Comparison of ENCODE assay signal across 28 cellular contexts in the genomic region with DNA sequence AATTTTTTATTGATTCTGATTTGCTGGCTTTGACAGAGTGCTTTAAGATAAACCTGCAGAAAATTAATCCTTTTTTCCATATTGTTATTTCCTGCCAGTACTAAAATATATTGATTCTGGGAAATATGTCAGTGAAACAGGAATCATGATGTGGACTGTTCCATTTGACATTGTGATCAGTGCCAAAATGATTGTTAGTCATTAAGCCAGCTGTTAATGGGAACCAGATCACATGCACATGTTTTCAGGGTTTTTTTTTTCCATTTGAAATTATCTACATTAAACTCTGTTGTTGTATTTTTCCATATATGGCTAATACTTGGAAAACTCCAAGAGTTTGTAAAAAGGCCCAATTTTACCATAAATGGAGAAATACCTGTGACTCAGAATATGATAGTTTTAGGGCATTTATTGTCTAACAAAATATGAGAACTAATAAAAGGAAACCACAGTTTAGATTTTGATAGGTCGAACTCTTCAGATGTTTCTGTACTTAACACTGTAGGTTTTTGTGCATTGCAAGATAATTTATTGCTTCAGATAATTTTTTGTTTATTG. TPM values are rescaled to one million over a fixed set of nuclear protein-coding genes. Genes with fewer than 3 reads are reported as not detected.
DNase-seq lines count a peak whose midpoint lies in the region; ATAC-seq and TF ChIP-seq lines count a peak whose summit lies in the region.
"Had no signal": no experiment of that assay in that cellular context is flagged by ENCODE, and none has a peak within 500 bp of the region (broad histone marks: within the 10 kb centered on the region; RNA-seq: fewer than 3 reads in every experiment).

No MANE protein-coding gene starts in this region.

- WGBS in SK-N-SH (ENCODE audit: low lambda C conversion rate): 88% methylated on average over 1 of the region's 1 CpG
- 76% methylated on average over 1 of the region's 1 CpG for whole genome bisulfite sequencing in smooth muscle cell (ENCODE audit: low lambda C conversion rate)

- H3K4me3 Mint-ChIP-seq in T-helper 17 cell: no peak overlapping the region
- H3K4me3 Mint-ChIP-seq: activated B cell treated with CpG ODN at 0.5 μM for 24 hours; activated T-cell treated with anti-CD3 and anti-CD28 coated beads, Interleukin-2, amount 50 U/mL, for 72 hours; CD8-positive, alpha-beta T cell; immature natural killer cell; T-cell had no signal

- H3K36me3 ChIP-seq in SK-N-SH (replicated peaks in 1 of 2; ENCODE audit: control insufficient read depth in 1 of 2, insufficient read depth in 2 of 2, low read length in 1 of 2) (peaks cover 26 to 46% of the 10 kb centered on the region in 2 experiments), smooth muscle cell (ENCODE audit: low read depth) (peaks cover 6% of the 10 kb centered on the region), PC-3 (ENCODE audit: low read depth, low read length) (peaks cover 4% of the 10 kb centered on the region; the same call in 1 of the 2 replicates)
- H3K36me3 ChIP-seq: thyroid gland had no signal

- H3K79me2 ChIP-seq in SK-N-SH (ENCODE audit: insufficient read depth) (peaks cover 90% of the 10 kb centered on the region), smooth muscle cell (ENCODE audit: low read depth) (peaks cover 98% of the 10 kb centered on the region), PC-3 (ENCODE audit: low read length) (peaks cover 11% of the 10 kb centered on the region)

- H3K4me1 ChIP-seq in SK-N-SH (ENCODE audit: control insufficient read depth in 1 of 2, insufficient read depth in 2 of 2, low read depth in 1 of 2, low read length in 1 of 2) (peaks cover 8 to 14% of the 10 kb centered on the region in 2 experiments; a peak in 2 of 4 replicates), smooth muscle cell (ENCODE audit: low read depth) (peaks cover 39% of the 10 kb centered on the region), PC-3 (ENCODE audit: insufficient read depth, low read length) (peaks cover 13% of the 10 kb centered on the region)

- H3K27me3 Mint-ChIP-seq in T-helper 17 cell: no peaks in the 10 kb centered on the region
- H3K27me3 Mint-ChIP-seq: activated B cell treated with CpG ODN at 0.5 μM for 24 hours, T-cell had no signal

- TF ChIP-seq EP300 in SK-N-SH (IDR thresholded peaks at IDR 0.05; ENCODE audit: borderline replicate concordance in 1 of 2, low read depth in 1 of 2, low read length in 1 of 2): no peak

- intact Hi-C loops in PC-3 (cut with micrococcal nuclease): no loop called here

- POLR2A ChIA-PET in SK-N-SH (lab: Yijun Ruan, JAX): no interaction called here
- POLR2A ChIA-PET in PC-3 (lab: Charles Lee; ENCODE audit: unreplicated experiment): no interaction called here

- CTCF ChIA-PET in SK-N-SH (lab: Yijun Ruan, JAX): interaction anchor here (1.0 kb wide), 1 partner anchor 99 kb away, joined by 3 read pairs; no protein-coding TSS in a partner anchor
- CTCF ChIA-PET in PC-3 (lab: Charles Lee): no interaction called here

- H3K4me3 ChIP-seq in SK-N-SH (ENCODE audit: low read depth in 2 of 2, low read length in 1 of 2) (no peak overlapping the region), smooth muscle cell (no peak overlapping the region), PC-3 (ENCODE audit: low read length) (no peak overlapping the region)
- H3K4me3 ChIP-seq: psoas muscle, SJCRH30, thyroid gland had no signal

- no peaks in the 10 kb centered on the region for H3K9me2 ChIP-seq in SK-N-SH
- no peaks in the 10 kb centered on the region for H3K9me2 ChIP-seq in PC-3 (replicated peaks; ENCODE audit: low read length)

- H3K36me3 Mint-ChIP-seq in T-helper 17 cell (ENCODE audit: low read depth): peaks cover 10% of the 10 kb centered on the region

- no peak overlapping the region for H3K4me2 ChIP-seq in SK-N-SH
- H3K4me2 ChIP-seq in smooth muscle cell: no peak overlapping the region
- H3K4me2 ChIP-seq in PC-3 (ENCODE audit: low read length): no peak overlapping the region

- H3K9me3 ChIP-seq in SK-N-SH: no peaks in the 10 kb centered on the region
- no peaks in the 10 kb centered on the region for H3K9me3 ChIP-seq in T-helper 17 cell (ENCODE audit: control insufficient read depth, low read length, poor library complexity, severe bottlenecking)
- H3K9me3 ChIP-seq in smooth muscle cell (replicated peaks; ENCODE audit: low read depth): no peaks in the 10 kb centered on the region
- no peaks in the 10 kb centered on the region for H3K9me3 ChIP-seq in PC-3 (ENCODE audit: low read length)
- H3K9me3 ChIP-seq: psoas muscle, SJCRH30, thyroid gland had no signal

- peaks cover 14% of the 10 kb centered on the region for H3F3A ChIP-seq in SK-N-SH (replicated peaks; ENCODE audit: insufficient read depth)
- peaks cover 24% of the 10 kb centered on the region for H3F3A ChIP-seq in smooth muscle cell (ENCODE audit: low read depth)
- H3F3A ChIP-seq in PC-3 (ENCODE audit: low read length, unreplicated experiment): no peaks in the 10 kb centered on the region

- peak overlapping the region in 1 of 2 experiments; percentile 51; a peak in 1 of 4 replicates for H3K27ac ChIP-seq in SK-N-SH (ENCODE audit: low read depth in 2 of 2, low read length in 1 of 2)
- peak overlapping the region; percentile 85 for H3K27ac ChIP-seq in smooth muscle cell (ENCODE audit: low read depth)
- H3K27ac ChIP-seq in PC-3 (ENCODE audit: low read length): no peak overlapping the region
- H3K27ac ChIP-seq: psoas muscle, SJCRH30, thyroid gland had no signal

- H2AFZ ChIP-seq in SK-N-SH (ENCODE audit: low read depth) (no peak overlapping the region), smooth muscle cell (ENCODE audit: low read depth) (no peak overlapping the region), PC-3 (ENCODE audit: low read length) (no peak overlapping the region)

- no peaks in the 10 kb centered on the region for H3K27me3 ChIP-seq in SK-N-SH (ENCODE audit: insufficient read depth)
- no peaks in the 10 kb centered on the region for H3K27me3 ChIP-seq in smooth muscle cell (ENCODE audit: low read depth)
- H3K27me3 ChIP-seq in PC-3 (ENCODE audit: low read length): no peaks in the 10 kb centered on the region
- H3K27me3 ChIP-seq: SJCRH30, thyroid gland had no signal

- H4K20me1 ChIP-seq in SK-N-SH (ENCODE audit: insufficient read depth) (peaks cover 10% of the 10 kb centered on the region), smooth muscle cell (ENCODE audit: low read depth) (peaks cover 96% of the 10 kb centered on the region), PC-3 (ENCODE audit: low read length) (no peaks in the 10 kb centered on the region)

- TF ChIP-seq CTCF in SK-N-SH (IDR thresholded peaks at IDR 0.05): no peak
- no peak for TF ChIP-seq CTCF in smooth muscle cell (IDR thresholded peaks at IDR 0.05; ENCODE audit: borderline replicate concordance, insufficient read depth, poor library complexity, severe bottlenecking)
- TF ChIP-seq CTCF in PC-3 (conservative IDR thresholded peaks at IDR 0.05; ENCODE audit: low read depth, low read length): no peak

- H3K27ac Mint-ChIP-seq in T-helper 17 cell: peak overlapping the region; percentile 34
- H3K27ac Mint-ChIP-seq: activated B cell treated with CpG ODN at 0.5 μM for 24 hours; activated T-cell treated with anti-CD3 and anti-CD28 coated beads, Interleukin-2, amount 50 U/mL, for 72 hours; CD8-positive, alpha-beta T cell; immature natural killer cell; T-cell had no signal

- H3K4me1 Mint-ChIP-seq in T-helper 17 cell: peaks cover 10% of the 10 kb centered on the region
- H3K4me1 Mint-ChIP-seq: activated B cell treated with CpG ODN at 0.5 μM for 24 hours, immature natural killer cell had no signal

- ATAC-seq in SK-N-SH treated with all-trans-retinoic acid at 6 μM for 48 hours (no peak), T-helper 17 cell (no peak), PC-3 (no peak), GM19455 (IDR thresholded peaks at IDR 0.05; ENCODE audit: unreplicated experiment) (no peak)
- ATAC-seq: activated T-cell treated with anti-CD3 and anti-CD28 coated beads, Interleukin-2, amount 50 U/mL, for 72 hours; CD8-positive, alpha-beta T cell; psoas muscle; stimulated activated naive CD8-positive, alpha-beta T cell treated with anti-CD3 and anti-CD28 coated beads, Interleukin-15, Interleukin-2, amounts not matched to agents 100 U/mL and 50 U/mL, for 24 hours; T-cell had no signal

- DNase-seq in SK-N-SH: no peak
- DNase-seq in T-helper 17 cell: no peak
- peak; percentile 28 for DNase-seq in fibroblast of peridontal ligament (ENCODE audit: extremely low read depth)
- no peak for DNase-seq in smooth muscle cell (lab: John Stamatoyannopoulos, UW; ENCODE audit: unreplicated experiment)
- no peak for DNase-seq in PC-3
- no peak for DNase-seq in GF-D8 (lab: John Stamatoyannopoulos, UW)
- DNase-seq: 8988T; activated B cell treated with CpG ODN at 0.5 μM for 24 hours; activated naive CD4-positive, alpha-beta T cell; activated T-cell treated with anti-CD3 and anti-CD28 coated beads, Interleukin-2, amount 50 U/mL, for 72 hours; CD8-positive, alpha-beta T cell; erythroblast; H7; hypothalamus; immature natural killer cell; KBM-7; mesendoderm; NCI-H1417 treated with DMSO at 0.1 percent for 48 hours; NCI-H2171; NCI-H510A; NK-92 treated with Interleukin-12 subunit alpha and Interleukin-12 subunit beta, amount 100 ng/mL, for 24 hours; psoas muscle; SJCRH30; stimulated activated naive CD8-positive, alpha-beta T cell treated with anti-CD3 and anti-CD28 coated beads, Interleukin-15, Interleukin-2, amounts not matched to agents 100 U/mL and 50 U/mL, for 24 hours; T-cell; thyroid gland had no signal

- no peak for TF ChIP-seq RAD21 in SK-N-SH (IDR thresholded peaks at IDR 0.05; ENCODE audit: low read length)

- H3K9ac ChIP-seq in SK-N-SH (no peak overlapping the region), smooth muscle cell (ENCODE audit: low read depth) (no peak overlapping the region), PC-3 (ENCODE audit: low read length) (no peak overlapping the region)

- BruUV-seq in PC-3 (replicated peaks; lab: Mats Ljungman, UMichigan): no TSS peak

TF ChIP-seq in SK-N-SH, 30 proteins besides CTCF, POLR2A, EP300 and RAD21:
- no peak for TF ChIP-seq RXRA (IDR thresholded peaks at IDR 0.05; ENCODE audit: borderline replicate concordance, low read depth)
- TF ChIP-seq TCF12 (IDR thresholded peaks at IDR 0.05): 0 out of 2 replicates have a peak, but pooled peaks have one; percentile 8

TF ChIP-seq in SK-N-SH treated with all-trans-retinoic acid at 6 μM for 48 hours, 23 proteins besides CTCF, POLR2A, EP300 and RAD21 (continues in another document):
- TF ChIP-seq ZC3H10 (CRISPR knock-in tag; IDR thresholded peaks at IDR 0.05) (no peak), BACH2 (CRISPR knock-in tag; IDR thresholded peaks at IDR 0.05; ENCODE audit: borderline replicate concordance) (no peak), OSR1 (CRISPR knock-in tag; IDR thresholded peaks at IDR 0.05) (no peak), RARB (CRISPR knock-in tag; IDR thresholded peaks at IDR 0.05) (no peak), GLIS3 (CRISPR knock-in tag; IDR thresholded peaks at IDR 0.05) (no peak), ZNF70 (CRISPR knock-in tag; IDR thresholded peaks at IDR 0.05) (no peak), ZNF565 (CRISPR knock-in tag; conservative IDR thresholded peaks at IDR 0.05; ENCODE audit: low read depth) (no peak)

RNA-seq across cellular contexts. Expression of gene ITGAV, which starts 13.4 kb away (rescaled TPM):
- polyA plus RNA-seq in SK-N-SH (2012; rRNA removed): 24.3 and 35.1 TPM in 2 replicates
- polyA plus RNA-seq in SK-N-SH (2012; cell fraction: cytosol; rRNA removed): 32.8 and 37.3 TPM in 2 replicates
- 25.5 and 54.6 TPM in 2 replicates for polyA plus RNA-seq in SK-N-SH (2012; cell fraction: nucleus; rRNA removed)
- total RNA-seq in T-helper 17 cell: 1 to 10 TPM; 4.7 to 9.3 TPM
- total RNA-seq in smooth muscle cell: 360 and 467 TPM in 2 replicates
- 70.8 and 78.3 TPM in 2 replicates for polyA plus RNA-seq in smooth muscle cell
- total RNA-seq in PC-3 (2014; rRNA removed): 23.5 and 25.2 TPM in 2 replicates

Comparison
In these comparisons a context has a peak if more than half of its experiments do, and no peak if none do; other contexts are left out.
1. RNA of gene ITGAV, which starts 13.4 kb away (total RNA-seq): 360 to 467 TPM in smooth muscle cell; 23.5 to 25.2 TPM in PC-3 and 4.7 to 9.3 TPM in T-helper 17 cell; every median in the first group is over 10 times any median in the second.